In the genomic region with DNA sequence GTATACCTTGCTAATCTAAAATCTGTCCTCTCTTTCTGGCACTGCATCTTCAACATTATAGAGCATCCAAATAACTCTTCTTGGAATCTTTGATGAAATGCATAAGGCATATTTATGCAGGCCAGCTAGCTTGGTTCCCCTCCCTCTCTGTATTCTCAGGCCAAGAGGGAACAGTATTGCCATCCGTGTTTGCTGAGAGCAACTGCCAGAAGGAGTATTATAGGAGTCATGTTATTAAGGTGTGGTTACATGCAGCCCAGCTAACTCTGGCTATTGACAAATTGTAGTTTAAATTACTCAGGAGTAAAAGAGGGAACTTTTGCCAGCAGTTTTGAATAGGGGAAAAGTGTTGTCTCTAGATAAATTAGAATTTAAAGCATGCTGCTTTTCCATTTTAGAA, we compare ENCODE assay signal across 30 cellular contexts.
"Had no signal": no experiment of that assay in that cellular context is flagged by ENCODE, and none has a peak within 500 bp of the region (broad histone marks: within the 10 kb centered on the region; RNA-seq: fewer than 3 reads in every experiment).

No MANE protein-coding gene starts in this region.

- H3K4me1 ChIP-seq: SJCRH30 had no signal

- H3K4me3 ChIP-seq: MG63, PC-9, SJCRH30, SK-N-MC had no signal

- ATAC-seq: Panc1, Right ventricle myocardium inferior, SK-N-SH treated with all-trans-retinoic acid at 6 μM for 48 hours had no signal

- H3K36me3 ChIP-seq: MG63, SJCRH30 had no signal

- H3K27me3 ChIP-seq: MG63, SJCRH30 had no signal

- H3K27ac ChIP-seq: PC-9, RWPE1, SJCRH30, SK-N-MC had no signal

- DNase-seq: KG1, MG63, NCI-H1048, NCI-H1092 treated with DMSO at 0.1 percent for 48 hours, NCI-H1105 treated with DMSO at 0.1 percent for 48 hours, NCI-H1417, NCI-H1436, NCI-H146, NCI-H1694, NCI-H187, NCI-H1930, NCI-H2029 treated with DMSO at 0.1 percent for 48 hours, NCI-H2081 treated with DMSO at 0.1 percent for 48 hours, NCI-H2107, NCI-H2171, NCI-H226, NCI-H446 treated with DMSO at 0.1 percent for 48 hours, NCI-H510A, NCI-H524, NCI-H526, NCI-H774, PC-9, SHP77, SIG-M5, SJCRH30 had no signal

- H3K9me3 ChIP-seq: MG63, SJCRH30 had no signal
